Comparison of ENCODE assay signal across 20 cellular contexts in the genomic region with DNA sequence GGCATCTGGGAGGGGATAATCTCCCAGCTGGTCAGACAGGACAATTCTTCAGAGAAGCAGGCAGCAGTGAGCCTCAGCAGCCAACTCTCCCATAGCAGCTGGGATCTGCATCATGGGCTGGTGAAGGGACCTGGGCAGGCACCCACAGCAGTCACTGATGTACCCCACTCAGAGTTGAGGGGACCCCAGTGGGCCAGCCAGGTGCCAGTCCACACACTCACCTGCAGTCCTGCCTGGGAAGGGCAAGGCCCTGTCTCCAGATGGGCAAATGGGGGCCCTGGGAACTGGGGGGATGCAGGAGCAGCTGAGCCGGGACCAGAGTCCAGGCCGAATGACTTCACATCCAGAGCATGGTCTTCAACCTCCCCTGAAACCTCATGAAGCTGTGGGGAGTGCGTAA.
A peak's percentile ranks its signal among the peaks of the same experiment; 100 is the strongest.
DNase-seq lines count a peak whose midpoint lies in the region; ATAC-seq and TF ChIP-seq lines count a peak whose summit lies in the region.
"Had no signal": no experiment of that assay in that cellular context is flagged by ENCODE, and none has a peak within 500 bp of the region (broad histone marks: within the 10 kb centered on the region; RNA-seq: fewer than 3 reads in every experiment).

No MANE protein-coding gene starts in this region.

- no peak overlapping the region for H4K91ac ChIP-seq in neuronal stem cell (ENCODE audit: low read depth, low read length, poor library complexity)

- H3K9ac ChIP-seq in mammary epithelial cell (ENCODE audit: insufficient read depth, low read length) (no peak overlapping the region), neuronal stem cell (ENCODE audit: low read depth, low read length, poor library complexity) (no peak overlapping the region)

- peak overlapping the region; percentile 47 for H2BK12ac ChIP-seq in neuronal stem cell (ENCODE audit: low read length)

- no peaks in the 10 kb centered on the region for H3K36me3 ChIP-seq in mammary epithelial cell (ENCODE audit: insufficient read depth, low read length)
- no peaks in the 10 kb centered on the region for H3K36me3 ChIP-seq in neuronal stem cell (replicated peaks in 1 of 2; ENCODE audit: control insufficient read depth in 2 of 2, insufficient read depth in 2 of 2, low read length in 2 of 2)
- H3K36me3 ChIP-seq in upper lobe of right lung = no peaks in the 10 kb centered on the region
- H3K36me3 ChIP-seq in BE2C = no peaks in the 10 kb centered on the region
- H3K36me3 ChIP-seq: SJSA1 had no signal

- peak overlapping the region; percentile 72 for H2BK15ac ChIP-seq in neuronal stem cell (ENCODE audit: low read length)

- H3K4me1 Mint-ChIP-seq in MCF 10A (ENCODE audit: insufficient read depth, unreplicated experiment) = peaks cover 51% of the 10 kb centered on the region
- H3K4me1 Mint-ChIP-seq in chondrocyte (ENCODE audit: low read depth) = peaks cover 56% of the 10 kb centered on the region
- H3K4me1 Mint-ChIP-seq in stimulated activated memory B cell treated with anti-CD40 and anti-IgM and Interleukin-4, amounts not matched to agents 10 μg/mL and 1 μg/mL and 100 μg/mL, for 72 hours = peaks cover 15% of the 10 kb centered on the region

- no peak for TF ChIP-seq CTCF in MCF 10A (IDR thresholded peaks at IDR 0.05; ENCODE audit: unreplicated experiment)
- TF ChIP-seq CTCF in mammary epithelial cell (conservative IDR thresholded peaks at IDR 0.05 in 1 of 2, IDR thresholded peaks at IDR 0.05 in 1 of 2; ENCODE audit: extremely low read depth in 1 of 2, insufficient read depth in 1 of 2, low read depth in 1 of 2, low read length in 2 of 2) = no peak
- no peak for TF ChIP-seq CTCF in chondrocyte (IDR thresholded peaks at IDR 0.05)
- no peak for TF ChIP-seq CTCF in upper lobe of right lung (IDR thresholded peaks at IDR 0.05)
- no peak for TF ChIP-seq CTCF in BE2C (IDR thresholded peaks at IDR 0.05; ENCODE audit: low read depth, low read length)

- H3K27ac ChIP-seq in mammary epithelial cell (ENCODE audit: insufficient read depth, low read depth, low read length) = no peak overlapping the region
- H3K27ac ChIP-seq in neuronal stem cell (replicated peaks; ENCODE audit: low read length) = no peak overlapping the region
- H3K27ac ChIP-seq in upper lobe of right lung = no peak overlapping the region
- H3K27ac ChIP-seq: SJSA1 had no signal

- dilution Hi-C loops in mammary epithelial cell (cut with HindIII; ENCODE audit: low sequenced_read_pairs) = loop anchor here (5.0 kb wide), 1 partner anchor 56 kb away; no protein-coding TSS in a partner anchor

- peak overlapping the region; percentile 4 for H2BK120ac ChIP-seq in neuronal stem cell (ENCODE audit: low read depth, low read length)

- no peaks in the 10 kb centered on the region for H3K9me3 ChIP-seq in mammary epithelial cell (replicated peaks; ENCODE audit: insufficient read depth, low read length)
- H3K9me3 ChIP-seq in neuronal stem cell (replicated peaks in 1 of 2; ENCODE audit: control insufficient read depth in 2 of 2, insufficient read depth in 1 of 2, low read depth in 1 of 2, low read length in 2 of 2) = no peaks in the 10 kb centered on the region
- H3K9me3 ChIP-seq in upper lobe of right lung = no peaks in the 10 kb centered on the region
- no peaks in the 10 kb centered on the region for H3K9me3 ChIP-seq in BE2C
- H3K9me3 ChIP-seq: SJSA1 had no signal

- H3K14ac ChIP-seq in neuronal stem cell (ENCODE audit: low read length) = no peak overlapping the region

- H3K27ac Mint-ChIP-seq in MCF 10A (ENCODE audit: low read depth, unreplicated experiment) (peak overlapping the region; percentile 16), chondrocyte (ENCODE audit: unreplicated experiment) (no peak overlapping the region)
- H3K27ac Mint-ChIP-seq in stimulated activated memory B cell treated with anti-CD40 and anti-IgM and Interleukin-4, amounts not matched to agents 10 μg/mL and 1 μg/mL and 100 μg/mL, for 72 hours = no peak overlapping the region

- no peaks in the 10 kb centered on the region for H3K79me1 ChIP-seq in neuronal stem cell (ENCODE audit: low read depth, low read length)

- peak overlapping the region; percentile 76 for H2AK5ac ChIP-seq in neuronal stem cell (ENCODE audit: low read depth, low read length)

- H3K23ac ChIP-seq in neuronal stem cell (ENCODE audit: low read depth, low read length, poor library complexity) = no peak overlapping the region

- peak overlapping the region; percentile 24 for H3K18ac ChIP-seq in neuronal stem cell (ENCODE audit: low read length)

- no peaks in the 10 kb centered on the region for H3K79me2 ChIP-seq in mammary epithelial cell (ENCODE audit: insufficient read depth, low read length)

- DNase-seq in MCF 10A (ENCODE audit: unreplicated experiment) (no peak), mammary epithelial cell (no peak), chondrocyte (ENCODE audit: low spot score) (peak; percentile 72), neuronal stem cell (ENCODE audit: low spot score) (no peak), upper lobe of right lung (peak; percentile 50), COLO829 (ENCODE audit: low spot score) (no peak), BE2C (no peak)
- DNase-seq: 8988T; CD4-positive, CD25-positive, alpha-beta regulatory T cell; GOT3; NCI-H1417; NCI-H187 treated with DMSO at 0.1 percent for 48 hours; NCI-H226; NCI-H524; NCI-H82; PC-3; RPMI8226 had no signal

- H3K27me3 Mint-ChIP-seq in MCF 10A (ENCODE audit: insufficient read depth, unreplicated experiment) (no peaks in the 10 kb centered on the region), chondrocyte (ENCODE audit: low read depth) (peaks cover 2% of the 10 kb centered on the region)
- peaks cover 37% of the 10 kb centered on the region for H3K27me3 Mint-ChIP-seq in stimulated activated memory B cell treated with anti-CD40 and anti-IgM and Interleukin-4, amounts not matched to agents 10 μg/mL and 1 μg/mL and 100 μg/mL, for 72 hours
- H3K27me3 Mint-ChIP-seq: CD4-positive, CD25-positive, alpha-beta regulatory T cell had no signal

- CTCF ChIA-PET in MCF 10A (lab: Yijun Ruan, JAX) = interaction anchor here (0.7 to 1.2 kb wide), 4 partner anchors 18 to 228 kb away, joined by 3 to 4 read pairs (median 3); no protein-coding TSS in a partner anchor
- CTCF ChIA-PET in mammary epithelial cell (lab: Charles Lee; ENCODE audit: low non-redundant PET) = no interaction called here

- H2AFZ ChIP-seq in mammary epithelial cell (ENCODE audit: low read depth, low read length) (no peak overlapping the region), neuronal stem cell (ENCODE audit: low read length) (no peak overlapping the region)

- peaks cover 31% of the 10 kb centered on the region for H3K4me1 ChIP-seq in mammary epithelial cell (ENCODE audit: insufficient read depth, low read length)
- H3K4me1 ChIP-seq in neuronal stem cell (ENCODE audit: control insufficient read depth in 2 of 2, insufficient read depth in 1 of 2, low read depth in 1 of 2, low read length in 2 of 2) = peaks cover 25% of the 10 kb centered on the region in 2 donors
- peaks cover 23% of the 10 kb centered on the region for H3K4me1 ChIP-seq in upper lobe of right lung
- H3K4me1 ChIP-seq in BE2C = peaks cover 20% of the 10 kb centered on the region

- no peak overlapping the region for H2BK5ac ChIP-seq in neuronal stem cell (ENCODE audit: low read length)

- peaks cover 6% of the 10 kb centered on the region for H3K36me3 Mint-ChIP-seq in MCF 10A (ENCODE audit: insufficient read depth, unreplicated experiment)
- H3K36me3 Mint-ChIP-seq in chondrocyte (ENCODE audit: low read depth) = no peaks in the 10 kb centered on the region
- no peaks in the 10 kb centered on the region for H3K36me3 Mint-ChIP-seq in stimulated activated memory B cell treated with anti-CD40 and anti-IgM and Interleukin-4, amounts not matched to agents 10 μg/mL and 1 μg/mL and 100 μg/mL, for 72 hours
- H3K36me3 Mint-ChIP-seq: CD4-positive, CD25-positive, alpha-beta regulatory T cell had no signal

- BruUV-seq in MCF 10A (replicated peaks; lab: Mats Ljungman, UMichigan) (no TSS peak), mammary epithelial cell (replicated peaks; lab: Mats Ljungman, UMichigan) (no TSS peak)

- H4K20me1 ChIP-seq in mammary epithelial cell (ENCODE audit: insufficient read depth, low read length) = no peaks in the 10 kb centered on the region

- H3K4me3 ChIP-seq in mammary epithelial cell (replicated peaks in 1 of 3; ENCODE audit: insufficient read depth in 1 of 3, low read depth in 2 of 3, low read length in 3 of 3) (no peak overlapping the region), neuronal stem cell (ENCODE audit: low read length in 2 of 2) (no peak overlapping the region), upper lobe of right lung (no peak overlapping the region), BE2C (ENCODE audit: low read depth, low read length) (no peak overlapping the region)
- H3K4me3 ChIP-seq: K562, SJSA1 had no signal

- ATAC-seq in upper lobe of right lung = no peak
- ATAC-seq in stimulated activated memory B cell treated with anti-CD40 and anti-IgM and Interleukin-4, amounts not matched to agents 10 μg/mL and 1 μg/mL and 100 μg/mL, for 72 hours = no peak
- ATAC-seq: K562, PC-3 had no signal

- 82% methylated on average over 3 of the region's 3 CpGs for WGBS in mammary epithelial cell (ENCODE audit: low coverage, missing lambda C conversion rate)
- WGBS in neuronal stem cell (ENCODE audit: extremely low coverage in 2 of 2, insufficient read length in 2 of 2, insufficient replicate concordance in 1 of 2), 2 donors = no CpG with 5 or more reads among the region's 3 CpGs

- no peak overlapping the region for H4K8ac ChIP-seq in neuronal stem cell (ENCODE audit: low read depth, low read length)

- H3K4ac ChIP-seq in neuronal stem cell (ENCODE audit: low read length) = no peak overlapping the region

- in situ Hi-C loops in mammary epithelial cell (cut with MboI; ENCODE audit: low sequenced_read_pairs in 2 of 2) = no loop called here

- H3K9me3 Mint-ChIP-seq in MCF 10A (ENCODE audit: unreplicated experiment) = no peaks in the 10 kb centered on the region
- no peaks in the 10 kb centered on the region for H3K9me3 Mint-ChIP-seq in chondrocyte (ENCODE audit: low read depth)
- no peaks in the 10 kb centered on the region for H3K9me3 Mint-ChIP-seq in stimulated activated memory B cell treated with anti-CD40 and anti-IgM and Interleukin-4, amounts not matched to agents 10 μg/mL and 1 μg/mL and 100 μg/mL, for 72 hours

- no peak overlapping the region for H3K4me3 Mint-ChIP-seq in MCF 10A (ENCODE audit: unreplicated experiment)
- H3K4me3 Mint-ChIP-seq in chondrocyte (ENCODE audit: unreplicated experiment) = no peak overlapping the region
- H3K4me3 Mint-ChIP-seq in stimulated activated memory B cell treated with anti-CD40 and anti-IgM and Interleukin-4, amounts not matched to agents 10 μg/mL and 1 μg/mL and 100 μg/mL, for 72 hours = no peak overlapping the region
- H3K4me3 Mint-ChIP-seq: CD4-positive, CD25-positive, alpha-beta regulatory T cell had no signal

- no peaks in the 10 kb centered on the region for H3K27me3 ChIP-seq in mammary epithelial cell (ENCODE audit: insufficient read depth, low read length)
- no peaks in the 10 kb centered on the region for H3K27me3 ChIP-seq in neuronal stem cell (ENCODE audit: control insufficient read depth in 3 of 3, insufficient read depth in 3 of 3, low read depth in 1 of 3, low read length in 3 of 3)
- H3K27me3 ChIP-seq in upper lobe of right lung = no peaks in the 10 kb centered on the region
- H3K27me3 ChIP-seq in BE2C = no peaks in the 10 kb centered on the region
- H3K27me3 ChIP-seq: SJSA1 had no signal

- POLR2A ChIA-PET in MCF 10A (lab: Yijun Ruan, JAX) = interaction anchor here (0.7 to 1.9 kb wide), 2 partner anchors 17 to 159 kb away, joined by 3 to 5 read pairs; no protein-coding TSS in a partner anchor

- H3K4me2 ChIP-seq in mammary epithelial cell (ENCODE audit: insufficient read depth, low read depth, low read length) (no peak overlapping the region), neuronal stem cell (ENCODE audit: insufficient read depth, low read length, poor library complexity, severe bottlenecking) (no peak overlapping the region)

- intact Hi-C loops in MCF 10A (cut with micrococcal nuclease) (no loop called here), mammary epithelial cell (cut with micrococcal nuclease) (no loop called here), upper lobe of right lung (cut with DNase I) (no loop called here)

Comparison
In these comparisons a context has a peak if more than half of its experiments do, and no peak if none do; other contexts are left out.
1. DNase-seq: peak in chondrocyte (single experiment) and upper lobe of right lung (single experiment); none in MCF 10A (single experiment), mammary epithelial cell (single experiment), neuronal stem cell (single experiment), COLO829 (single experiment) and BE2C (single experiment).